ENCODE assay signal across 1 cellular context in the genomic region with DNA sequence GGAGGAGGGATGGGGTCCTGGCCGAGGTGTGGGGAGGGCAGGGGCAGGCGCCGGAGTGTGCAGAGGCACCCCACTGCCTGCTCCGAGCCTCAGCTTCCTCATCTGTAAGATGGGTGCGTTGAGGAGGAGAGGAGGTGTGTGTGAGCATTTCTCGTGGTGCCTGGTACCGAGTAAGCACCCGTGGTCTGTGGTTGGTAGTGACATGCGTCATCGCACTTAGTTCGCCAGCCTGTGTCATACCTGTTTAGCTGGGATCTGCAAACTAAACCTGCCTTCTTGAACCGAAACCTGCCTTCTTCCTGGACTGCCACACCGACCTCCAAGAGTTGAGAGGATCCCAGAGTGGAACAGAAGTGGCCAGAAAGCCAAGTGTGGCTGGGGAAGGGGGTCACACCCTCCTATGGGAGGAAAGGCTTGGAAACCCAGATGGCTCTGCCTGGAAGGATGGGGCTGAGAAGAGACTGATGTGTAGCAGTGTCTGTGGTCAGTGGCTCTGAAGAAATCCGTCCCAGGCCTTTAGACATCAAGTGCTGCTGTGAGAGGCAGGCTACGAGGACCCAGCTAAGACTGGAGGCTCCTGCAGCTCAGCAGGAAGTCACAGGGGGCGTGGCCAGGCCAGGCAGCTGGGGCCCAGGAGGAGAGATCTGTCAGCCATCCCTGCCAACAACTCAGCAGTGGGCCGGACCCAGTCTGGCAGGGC.
TF ChIP-seq lines count a peak whose summit lies in the region.

No MANE protein-coding gene starts in this region.

TF ChIP-seq in HCT116, 20 proteins besides CTCF, POLR2A, EP300 and RAD21 (continued from another document):
- TF ChIP-seq, protein P1, sequence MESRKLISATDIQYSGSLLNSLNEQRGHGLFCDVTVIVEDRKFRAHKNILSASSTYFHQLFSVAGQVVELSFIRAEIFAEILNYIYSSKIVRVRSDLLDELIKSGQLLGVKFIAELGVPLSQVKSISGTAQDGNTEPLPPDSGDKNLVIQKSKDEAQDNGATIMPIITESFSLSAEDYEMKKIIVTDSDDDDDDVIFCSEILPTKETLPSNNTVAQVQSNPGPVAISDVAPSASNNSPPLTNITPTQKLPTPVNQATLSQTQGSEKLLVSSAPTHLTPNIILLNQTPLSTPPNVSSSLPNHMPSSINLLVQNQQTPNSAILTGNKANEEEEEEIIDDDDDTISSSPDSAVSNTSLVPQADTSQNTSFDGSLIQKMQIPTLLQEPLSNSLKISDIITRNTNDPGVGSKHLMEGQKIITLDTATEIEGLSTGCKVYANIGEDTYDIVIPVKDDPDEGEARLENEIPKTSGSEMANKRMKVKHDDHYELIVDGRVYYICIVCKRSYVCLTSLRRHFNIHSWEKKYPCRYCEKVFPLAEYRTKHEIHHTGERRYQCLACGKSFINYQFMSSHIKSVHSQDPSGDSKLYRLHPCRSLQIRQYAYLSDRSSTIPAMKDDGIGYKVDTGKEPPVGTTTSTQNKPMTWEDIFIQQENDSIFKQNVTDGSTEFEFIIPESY (IDR thresholded peaks at IDR 0.05; ENCODE audit: extremely low read depth, insufficient replicate concordance, low read length): no peak
- TF ChIP-seq ZFX (IDR thresholded peaks at IDR 0.05): no peak
- no peak for TF ChIP-seq EGR1 (IDR thresholded peaks at IDR 0.05; ENCODE audit: low read depth)
